Comparison of ENCODE assay signal across 8 cellular contexts in the genomic region with DNA sequence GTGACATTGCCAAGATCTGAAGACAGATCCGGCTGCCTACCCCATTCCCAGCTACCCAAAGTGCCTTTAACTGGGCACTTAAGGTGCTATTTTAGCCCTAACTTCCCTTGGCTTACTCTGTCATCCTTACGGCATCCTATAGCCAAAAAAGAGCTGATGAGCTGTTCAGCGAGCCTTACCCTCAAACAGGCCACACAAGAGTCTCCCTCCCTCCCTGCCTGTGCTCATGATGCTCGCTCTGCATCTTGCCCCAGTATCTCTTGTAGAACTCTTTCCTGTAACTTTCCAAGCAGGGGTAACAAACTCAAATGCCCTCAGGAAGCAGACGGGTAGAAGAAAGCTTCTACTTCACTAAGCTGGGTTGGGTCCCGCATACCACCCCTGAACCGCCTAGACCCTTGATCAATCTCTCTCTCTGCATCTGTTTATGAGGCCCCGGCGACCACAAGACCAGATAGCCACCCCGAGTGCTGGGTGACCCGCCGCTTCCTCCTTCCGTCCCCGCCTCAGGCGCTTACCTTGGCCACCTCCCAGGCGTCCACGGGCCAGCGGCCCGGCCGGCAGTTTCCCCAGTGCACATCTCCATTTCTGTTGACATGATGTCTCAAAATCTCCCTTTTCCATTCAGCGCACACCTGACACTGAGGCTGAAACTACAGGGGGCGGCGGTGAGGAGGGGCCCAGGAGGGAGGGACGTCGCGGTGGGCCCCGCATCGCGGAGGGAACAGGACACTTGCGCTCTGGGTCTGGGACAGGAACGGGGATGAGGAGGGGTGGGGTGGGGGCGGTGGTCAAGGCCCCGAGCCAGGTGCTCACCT. TPM values are rescaled to one million over a fixed set of nuclear protein-coding genes. Genes with fewer than 3 reads are reported as not detected.
DNase-seq lines count a peak whose midpoint lies in the region; ATAC-seq, FAIRE-seq and TF ChIP-seq lines count a peak whose summit lies in the region.

No MANE protein-coding gene starts in this region.

- H3K27me3 ChIP-seq in pancreas: no peaks in the 10 kb centered on the region

- intact Hi-C loops in Right ventricle myocardium inferior (cut with DNase I) (no loop called here), pancreas (cut with DNase I) (no loop called here)

- H3K9me3 Mint-ChIP-seq in activated naive CD4-positive, alpha-beta T cell treated with anti-CD3 and anti-CD28 coated beads, Interleukin-2, amount 50 U/mL, for 72 hours: no peaks in the 10 kb centered on the region

- POLR2A ChIA-PET in RWPE1 (lab: Yijun Ruan, JAX; ENCODE audit: low non-redundant PET): no interaction called here

- CTCF ChIA-PET in RWPE1 (lab: Yijun Ruan, JAX): no interaction called here

- WGBS in pancreas, 2 donors: 1 to 7% methylated on average over 31 to 32 of the region's 33 CpGs

- DNase-seq in NOMO-1 (lab: John Stamatoyannopoulos, UW; ENCODE audit: unreplicated experiment in 2 of 2) (peak; percentile 26 to 33), NOMO-1 treated with dmso at 0.1 percent for 144 hours (lab: John Stamatoyannopoulos, UW; ENCODE audit: unreplicated experiment) (no peak), RWPE1 (ENCODE audit: low spot score) (peak; percentile 4), Right ventricle myocardium inferior (ENCODE audit: missing footprints) (peak; percentile 70), pancreas (peak; percentile 44 to 85 (median 62)), DMS79 (lab: John Stamatoyannopoulos, UW) (no peak)
- peak; percentile 13 to 60 for DNase-seq in activated naive CD4-positive, alpha-beta T cell treated with anti-CD3 and anti-CD28 coated beads, Interleukin-2, amount 50 U/mL, for 72 hours (ENCODE audit: low spot score in 2 of 2)

- H3K4me3 ChIP-seq in pancreas: peak overlapping the region; percentile 58 to 93 (median 78)

- peak overlapping the region; percentile 97 to 98 for H3K27ac Mint-ChIP-seq in activated naive CD4-positive, alpha-beta T cell treated with anti-CD3 and anti-CD28 coated beads, Interleukin-2, amount 50 U/mL, for 72 hours

- H3K27ac ChIP-seq in RWPE1 (peak overlapping the region; percentile 81), pancreas (peak overlapping the region; percentile 26 to 72 (median 46))

- FAIRE-seq in pancreas (lab: Jason Lieb, UNC): no peak

- ATAC-seq in HG03095 (IDR thresholded peaks at IDR 0.05; ENCODE audit: unreplicated experiment) (peak; percentile 28), Right ventricle myocardium inferior (peak; percentile 49), pancreas (peak; percentile 65 to 73 (median 66))
- ATAC-seq in activated naive CD4-positive, alpha-beta T cell treated with anti-CD3 and anti-CD28 coated beads, Interleukin-2, amount 50 U/mL, for 72 hours: peak; percentile 40 to 47

- no peaks in the 10 kb centered on the region for H3K36me3 ChIP-seq in pancreas

- no peak for TF ChIP-seq CTCF in RWPE1 (conservative IDR thresholded peaks at IDR 0.05; ENCODE audit: low read depth)
- TF ChIP-seq CTCF in pancreas (IDR thresholded peaks at IDR 0.05): no peak

- H3K9me3 ChIP-seq in pancreas: no peaks in the 10 kb centered on the region

- peaks cover 19 to 27% of the 10 kb centered on the region in 2 donors for H3K36me3 Mint-ChIP-seq in activated naive CD4-positive, alpha-beta T cell treated with anti-CD3 and anti-CD28 coated beads, Interleukin-2, amount 50 U/mL, for 72 hours

- H3K4me1 ChIP-seq in pancreas: peaks cover 0 to 11% (median 4%) of the 10 kb centered on the region in 3 donors

RNA-seq across cellular contexts. Expression of a gene that starts 0.7 kb away (rescaled TPM):
- 10 to 100 TPM; 18.5 to 35.7 TPM for total RNA-seq in activated naive CD4-positive, alpha-beta T cell treated with anti-CD3 and anti-CD28 coated beads, Interleukin-2, amount 50 U/mL, for 72 hours
- total RNA-seq in Right ventricle myocardium inferior (5.2 TPM), pancreas (1 to 10 TPM; 3.7 to 7.5 (median 5.3) TPM)
- polyA plus RNA-seq in pancreas: 1 to 10 TPM; 3.6 to 4.7 TPM

RNA-seq across cellular contexts. Expression of a gene that starts 23.5 kb away (rescaled TPM):
- not detected for total RNA-seq in activated naive CD4-positive, alpha-beta T cell treated with anti-CD3 and anti-CD28 coated beads, Interleukin-2, amount 50 U/mL, for 72 hours
- total RNA-seq in Right ventricle myocardium inferior (not detected), pancreas (not detected)
- not detected for polyA plus RNA-seq in pancreas

Comparison
In these comparisons a context has a peak if more than half of its experiments do, and no peak if none do; other contexts are left out.
1. DNase-seq: peak in NOMO-1 (2 of 2), RWPE1 (single experiment), activated naive CD4-positive, alpha-beta T cell treated with anti-CD3 and anti-CD28 coated beads, Interleukin-2, amount 50 U/mL, for 72 hours (2 of 2), Right ventricle myocardium inferior (single experiment) and pancreas (6 of 6); none in NOMO-1 treated with dmso at 0.1 percent for 144 hours (single experiment) and DMS79 (single experiment).
2. Peak in every context shown above with its lines, with median percentiles within 50 percentile points of each other: ATAC-seq.